ENCODE assay signal across 8 cellular contexts in the genomic region with DNA sequence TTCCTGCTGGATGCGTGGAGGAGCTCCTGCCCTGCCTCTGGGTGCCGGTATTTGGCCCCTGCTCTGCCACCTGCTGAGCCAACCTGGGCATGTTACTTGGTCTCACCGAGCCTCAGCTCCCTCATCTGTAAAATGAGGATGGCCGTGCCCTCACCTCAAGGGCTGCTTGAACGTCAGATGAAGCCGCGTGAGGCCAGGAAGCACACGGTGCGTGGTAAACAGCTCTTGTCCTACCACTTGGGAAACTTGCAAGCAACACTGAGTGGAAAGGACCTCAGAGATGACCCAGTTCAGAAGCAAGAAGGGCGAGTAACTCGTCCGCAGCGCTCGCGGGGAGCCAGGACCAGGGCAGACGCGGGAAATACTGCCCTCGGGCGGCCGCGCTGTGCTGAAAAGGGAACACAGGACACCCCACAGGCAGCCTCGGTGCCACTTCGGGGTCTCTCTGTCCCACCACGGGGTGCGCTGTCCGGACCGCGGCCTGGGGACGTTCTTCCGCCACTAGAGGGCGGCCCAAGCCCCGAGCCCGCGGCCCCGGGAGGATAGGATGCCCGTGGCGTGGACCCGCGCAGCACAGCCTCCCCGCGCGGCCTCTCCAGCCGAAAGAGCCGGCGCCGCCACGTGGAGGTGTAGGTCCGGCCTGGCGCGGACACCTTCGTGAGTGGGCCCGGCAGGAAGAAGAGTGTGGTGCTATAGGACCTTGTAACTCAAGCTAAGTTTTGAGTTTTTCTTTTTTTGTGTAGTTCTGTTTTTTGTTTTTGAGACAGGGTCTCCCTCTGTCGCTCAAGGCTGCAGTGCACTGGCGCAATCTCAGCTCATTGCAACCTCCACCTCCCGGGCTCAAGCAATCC.
A peak's percentile ranks its signal among the peaks of the same experiment; 100 is the strongest.
DNase-seq lines count a peak whose midpoint lies in the region; ATAC-seq, FAIRE-seq and TF ChIP-seq lines count a peak whose summit lies in the region.

No MANE protein-coding gene starts in this region.

- H3K4me3 ChIP-seq in endothelial cell of umbilical vein (replicated peaks in 1 of 3; ENCODE audit: insufficient read depth in 1 of 3, low read depth in 1 of 3, low read length in 3 of 3) = peak overlapping the region in 1 of 3 experiments; percentile 22
- no peak overlapping the region for H3K4me3 ChIP-seq in mucosa of descending colon

- no peak overlapping the region for H3K9ac ChIP-seq in endothelial cell of umbilical vein (replicated peaks; ENCODE audit: extremely low read depth, insufficient read depth, low read length)

- H3K4me2 ChIP-seq in endothelial cell of umbilical vein (ENCODE audit: insufficient read depth, low read length) = peak overlapping the region; percentile 43

- H3K9me3 Mint-ChIP-seq in activated CD8-positive, alpha-beta memory T cell treated with anti-CD3 and anti-CD28 coated beads, Interleukin-2, amount 10 ng/mL, durations not matched to agents 7 days and 5 days (ENCODE audit: low read depth) = no peaks in the 10 kb centered on the region

- peak overlapping the region; percentile 41 for H3K4me3 Mint-ChIP-seq in activated CD8-positive, alpha-beta memory T cell treated with anti-CD3 and anti-CD28 coated beads, Interleukin-2, amount 10 ng/mL, durations not matched to agents 7 days and 5 days

- dilution Hi-C loops in endothelial cell of umbilical vein (cut with MboI; ENCODE audit: extremely low pct_ligation_motif_present, low sequenced_read_pairs) = no loop called here

- no peaks in the 10 kb centered on the region for H3K36me3 ChIP-seq in endothelial cell of umbilical vein (ENCODE audit: control insufficient read depth in 2 of 2, extremely low read depth in 1 of 2, insufficient read depth in 2 of 2, low read length in 2 of 2)
- H3K36me3 ChIP-seq in mucosa of descending colon (ENCODE audit: low read depth) = no peaks in the 10 kb centered on the region

- H3K4me1 Mint-ChIP-seq in activated CD8-positive, alpha-beta memory T cell treated with anti-CD3 and anti-CD28 coated beads, Interleukin-2, amount 10 ng/mL, durations not matched to agents 7 days and 5 days = peaks cover 7% of the 10 kb centered on the region

- peak; percentile 81 for FAIRE-seq in endothelial cell of umbilical vein (lab: Jason Lieb, UNC)

- DNase-seq in NCI-H2196 (lab: John Stamatoyannopoulos, UW; ENCODE audit: unreplicated experiment) (peak; percentile 13), NCI-H2196 treated with DMSO at 0.1 percent for 48 hours (lab: John Stamatoyannopoulos, UW; ENCODE audit: unreplicated experiment) (no peak), NCI-H526 treated with DMSO at 0.1 percent for 48 hours (lab: John Stamatoyannopoulos, UW) (peak; percentile 61), endothelial cell of umbilical vein (ENCODE audit: low read depth, low spot score) (peak; percentile 59), mucosa of descending colon (peak; percentile 62 to 73 (median 73))
- peak; percentile 82 for DNase-seq in activated CD8-positive, alpha-beta memory T cell treated with anti-CD3 and anti-CD28 coated beads, Interleukin-2, amount 10 ng/mL, durations not matched to agents 7 days and 5 days
- DNase-seq in stimulated activated CD8-positive, alpha-beta memory T cell treated with anti-CD3 and anti-CD28 coated beads, Interleukin-4, amount 100 ng/mL, for 48 hours = peak; percentile 86

- no peaks in the 10 kb centered on the region for H3K9me1 ChIP-seq in endothelial cell of umbilical vein (replicated peaks; ENCODE audit: control insufficient read depth, extremely low read depth, insufficient read depth, low read length)

- H3K27me3 ChIP-seq in endothelial cell of umbilical vein (ENCODE audit: control insufficient read depth in 2 of 2, insufficient read depth in 2 of 2, low read length in 2 of 2) = peaks cover 5 to 7% of the 10 kb centered on the region in 2 experiments

- TF ChIP-seq CTCF in endothelial cell of umbilical vein (IDR thresholded peaks at IDR 0.05; ENCODE audit: extremely low read depth in 1 of 2, insufficient read depth in 1 of 2, low read depth in 1 of 2, low read length in 2 of 2) (peak; percentile 94 to 97), mucosa of descending colon (IDR thresholded peaks at IDR 0.05) (peak; percentile 75)

- intact Hi-C loops in endothelial cell of umbilical vein (cut with micrococcal nuclease) (loop anchor here (1.0 to 2.0 kb wide), 3 partner anchors 150 to 363 kb away; no protein-coding TSS in a partner anchor), mucosa of descending colon (cut with DNase I, micrococcal nuclease) (no loop called here)

- peak overlapping the region; percentile 30 for H3K27ac Mint-ChIP-seq in activated CD8-positive, alpha-beta memory T cell treated with anti-CD3 and anti-CD28 coated beads, Interleukin-2, amount 10 ng/mL, durations not matched to agents 7 days and 5 days

- peaks cover 4% of the 10 kb centered on the region for H3K4me1 ChIP-seq in endothelial cell of umbilical vein (ENCODE audit: control insufficient read depth, extremely low read depth, insufficient read depth, low read length)
- H3K4me1 ChIP-seq in mucosa of descending colon (ENCODE audit: low read depth) = no peaks in the 10 kb centered on the region

- no peak overlapping the region for H3K27ac ChIP-seq in endothelial cell of umbilical vein (ENCODE audit: insufficient read depth, low read depth, low read length)

- peak overlapping the region; percentile 86 for H2AFZ ChIP-seq in endothelial cell of umbilical vein (ENCODE audit: low read depth, low read length)

- CTCF ChIA-PET in activated CD8-positive, alpha-beta memory T cell treated with anti-CD3 and anti-CD28 coated beads, Interleukin-2, amount 10 ng/mL, durations not matched to agents 7 days and 5 days (lab: Charles Lee) = interaction anchor here (0.5 to 3.7 kb wide), 50 partner anchors 9 to 1041 kb away, joined by 3 to 69 read pairs (median 4); partner anchors contain the start of genes GALNT11, PRKAG2 and RHEB
- CTCF ChIA-PET in endothelial cell of umbilical vein (lab: Charles Lee) = interaction anchor here (0.6 to 4.1 kb wide), 33 partner anchors 8 to 1976 kb away, joined by 3 to 51 read pairs (median 3); partner anchors contain the start of gene GALNT11

- H4K20me1 ChIP-seq in endothelial cell of umbilical vein (replicated peaks; ENCODE audit: control insufficient read depth, extremely low read depth, insufficient read depth, low read length) = no peaks in the 10 kb centered on the region

- no peaks in the 10 kb centered on the region for H3K9me3 ChIP-seq in endothelial cell of umbilical vein (replicated peaks; ENCODE audit: control insufficient read depth, insufficient read depth, low read length)
- no peaks in the 10 kb centered on the region for H3K9me3 ChIP-seq in mucosa of descending colon

- POLR2A ChIA-PET in endothelial cell of umbilical vein (lab: Charles Lee) = no interaction called here

- ATAC-seq in HG02938 (IDR thresholded peaks at IDR 0.05; ENCODE audit: unreplicated experiment) (peak; percentile 70), mucosa of descending colon (peak; percentile 76)
- peak; percentile 94 for ATAC-seq in activated CD8-positive, alpha-beta memory T cell treated with anti-CD3 and anti-CD28 coated beads, Interleukin-2, amount 10 ng/mL, durations not matched to agents 7 days and 5 days

- H3K79me2 ChIP-seq in endothelial cell of umbilical vein (ENCODE audit: control insufficient read depth, insufficient read depth, low read length) = no peaks in the 10 kb centered on the region

- BruUV-seq in endothelial cell of umbilical vein (replicated peaks; lab: Mats Ljungman, UMichigan) = no TSS peak

- TF ChIP-seq POLR2A in endothelial cell of umbilical vein (IDR thresholded peaks at IDR 0.05; ENCODE audit: low read depth, low read length) = no peak

- H3K27me3 Mint-ChIP-seq in activated CD8-positive, alpha-beta memory T cell treated with anti-CD3 and anti-CD28 coated beads, Interleukin-2, amount 10 ng/mL, durations not matched to agents 7 days and 5 days = no peaks in the 10 kb centered on the region

- H3K36me3 Mint-ChIP-seq in activated CD8-positive, alpha-beta memory T cell treated with anti-CD3 and anti-CD28 coated beads, Interleukin-2, amount 10 ng/mL, durations not matched to agents 7 days and 5 days = no peaks in the 10 kb centered on the region

TF ChIP-seq in endothelial cell of umbilical vein, 7 proteins besides CTCF, POLR2A, EP300 and RAD21:
- TF ChIP-seq EZH2 (IDR thresholded peaks at IDR 0.05; ENCODE audit: borderline replicate concordance, low read depth, low read length, severe bottlenecking) (peak; percentile 21), POLR2AphosphoS5 (IDR thresholded peaks at IDR 0.05; ENCODE audit: insufficient read depth, low read depth, low read length) (no peak), JUN (IDR thresholded peaks at IDR 0.05; ENCODE audit: borderline replicate concordance, insufficient read depth, insufficient read length, low read depth) (no peak)
TF ChIP-seq in endothelial cell of umbilical vein: peak in this region for 1.
